In the genomic region with DNA sequence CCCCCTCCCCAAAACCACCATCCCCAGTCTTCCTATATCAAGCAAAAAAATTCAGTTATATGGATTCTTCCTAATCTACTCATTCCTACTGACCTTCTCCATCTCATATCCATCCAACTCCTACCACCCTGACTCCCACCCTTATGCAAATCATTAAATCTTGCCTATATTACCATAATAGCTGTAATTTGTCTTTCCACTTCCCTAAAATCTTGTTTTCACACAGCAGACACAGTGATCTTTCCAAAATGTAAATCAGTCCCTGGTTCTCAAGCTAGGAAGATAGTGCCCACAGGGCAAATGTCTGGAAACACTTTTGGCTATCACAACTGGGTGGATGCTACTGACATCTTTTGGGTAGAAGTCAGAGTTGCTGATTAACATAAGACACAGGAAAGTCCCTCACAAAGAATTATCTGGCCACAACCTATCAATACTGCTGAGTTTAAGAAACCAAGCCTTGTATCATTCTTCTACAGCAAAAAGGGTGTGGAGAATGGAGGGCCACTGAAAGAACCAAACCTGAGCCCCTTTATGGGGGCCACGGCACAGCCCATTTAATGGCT, we compare ENCODE assay signal across 2 cellular contexts.
TF ChIP-seq lines count a peak whose summit lies in the region.

No MANE protein-coding gene starts in this region.

TF ChIP-seq in SK-N-SH, 30 proteins besides CTCF, POLR2A, EP300 and RAD21:
- TF ChIP-seq TCF12 (IDR thresholded peaks at IDR 0.05) (no peak), FOSL2 (IDR thresholded peaks at IDR 0.05; ENCODE audit: borderline replicate concordance, low read depth) (no peak)
TF ChIP-seq in SK-N-SH: peak in this region for 0.

TF ChIP-seq in SK-N-SH treated with all-trans-retinoic acid at 6 μM for 48 hours, 23 proteins besides CTCF, POLR2A, EP300 and RAD21:
- TF ChIP-seq RARB (CRISPR knock-in tag; IDR thresholded peaks at IDR 0.05) (no peak), ZFP30 (CRISPR knock-in tag; IDR thresholded peaks at IDR 0.05) (no peak), TOX (CRISPR knock-in tag; IDR thresholded peaks at IDR 0.05; ENCODE audit: borderline replicate concordance) (no peak), GLIS3 (CRISPR knock-in tag; IDR thresholded peaks at IDR 0.05) (no peak), ZNF565 (CRISPR knock-in tag; conservative IDR thresholded peaks at IDR 0.05; ENCODE audit: low read depth) (no peak), OSR1 (CRISPR knock-in tag; IDR thresholded peaks at IDR 0.05) (no peak), ZFP3 (CRISPR knock-in tag; IDR thresholded peaks at IDR 0.05) (no peak)
- TF ChIP-seq, protein P1, sequence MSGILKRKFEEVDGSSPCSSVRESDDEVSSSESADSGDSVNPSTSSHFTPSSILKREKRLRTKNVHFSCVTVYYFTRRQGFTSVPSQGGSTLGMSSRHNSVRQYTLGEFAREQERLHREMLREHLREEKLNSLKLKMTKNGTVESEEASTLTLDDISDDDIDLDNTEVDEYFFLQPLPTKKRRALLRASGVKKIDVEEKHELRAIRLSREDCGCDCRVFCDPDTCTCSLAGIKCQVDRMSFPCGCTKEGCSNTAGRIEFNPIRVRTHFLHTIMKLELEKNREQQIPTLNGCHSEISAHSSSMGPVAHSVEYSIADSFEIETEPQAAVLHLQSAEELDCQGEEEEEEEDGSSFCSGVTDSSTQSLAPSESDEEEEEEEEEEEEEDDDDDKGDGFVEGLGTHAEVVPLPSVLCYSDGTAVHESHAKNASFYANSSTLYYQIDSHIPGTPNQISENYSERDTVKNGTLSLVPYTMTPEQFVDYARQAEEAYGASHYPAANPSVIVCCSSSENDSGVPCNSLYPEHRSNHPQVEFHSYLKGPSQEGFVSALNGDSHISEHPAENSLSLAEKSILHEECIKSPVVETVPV (CRISPR knock-in tag; IDR thresholded peaks at IDR 0.05), result no peak
TF ChIP-seq in SK-N-SH treated with all-trans-retinoic acid at 6 μM for 48 hours: peak in this region for 0.
